Comparison of ENCODE assay signal across 13 cellular contexts in genomic region chr18:27378396-27379094, GRCh38.
DNase-seq lines count a peak whose midpoint lies in the region; ATAC-seq, FAIRE-seq and TF ChIP-seq lines count a peak whose summit lies in the region.
"Had no signal": no experiment of that assay in that cellular context is flagged by ENCODE, and none has a peak within 500 bp of the region (broad histone marks: within the 10 kb centered on the region; RNA-seq: fewer than 3 reads in every experiment).

No MANE protein-coding gene starts in this region.

- H3K4me1 ChIP-seq in GM12878 (ENCODE audit: control insufficient read depth, insufficient read depth, low read length): no peaks in the 10 kb centered on the region
- H3K4me1 ChIP-seq in trophoblast cell (ENCODE audit: control insufficient read depth in 1 of 2, insufficient read depth in 2 of 2, low read length in 2 of 2): no peaks in the 10 kb centered on the region

- H3K4me2 ChIP-seq in GM12878 (ENCODE audit: control insufficient read depth, insufficient read depth): no peak overlapping the region
- H3K4me2 ChIP-seq in trophoblast cell (ENCODE audit: low read length): no peak overlapping the region

- H2AK5ac ChIP-seq in trophoblast cell (ENCODE audit: low read length): no peak overlapping the region

- no peak overlapping the region for H3K18ac ChIP-seq in trophoblast cell (ENCODE audit: low read length)

- no peak for TF ChIP-seq POLR2A in GM12878 (IDR thresholded peaks at IDR 0.05; ENCODE audit: low read depth, low read length)

- no peak for TF ChIP-seq CTCF in GM12878 (IDR thresholded peaks at IDR 0.05 in 2 of 3, conservative IDR thresholded peaks at IDR 0.05 in 1 of 3; ENCODE audit: control insufficient read depth in 2 of 3, extremely low read depth in 1 of 3, insufficient read depth in 1 of 3, low read depth in 3 of 3, low read length in 3 of 3)

- no peak overlapping the region for H3K23ac ChIP-seq in trophoblast cell (ENCODE audit: low read length)

- TF ChIP-seq RAD21 in GM12878 (IDR thresholded peaks at IDR 0.05; ENCODE audit: insufficient read depth, low read depth, low read length): no peak

- no peaks in the 10 kb centered on the region for H4K20me1 ChIP-seq in GM12878 (ENCODE audit: control insufficient read depth, insufficient read depth)

- intact Hi-C loops in GM12878 (cut with micrococcal nuclease; ENCODE audit: unreplicated experiment): no loop called here

- no peak overlapping the region for H3K9ac ChIP-seq in GM12878 (ENCODE audit: control insufficient read depth, insufficient read depth, low read length)
- no peak overlapping the region for H3K9ac ChIP-seq in trophoblast cell (ENCODE audit: low read length)

- H4K91ac ChIP-seq in trophoblast cell (ENCODE audit: low read depth, low read length): no peak overlapping the region

- H3K9me3 ChIP-seq in GM12878 (replicated peaks; ENCODE audit: control insufficient read depth, insufficient read depth, low read length): no peaks in the 10 kb centered on the region
- no peaks in the 10 kb centered on the region for H3K9me3 ChIP-seq in trophoblast cell (ENCODE audit: insufficient read depth, low read depth, low read length)
- H3K9me3 ChIP-seq: thoracic aorta had no signal

- H3K79me2 ChIP-seq in GM12878 (ENCODE audit: control insufficient read depth, insufficient read depth, low read length) (no peaks in the 10 kb centered on the region), trophoblast cell (ENCODE audit: control insufficient read depth, insufficient read depth, low read length, poor library complexity) (no peaks in the 10 kb centered on the region)

- H3K27ac ChIP-seq in GM12878 (ENCODE audit: control insufficient read depth, insufficient read depth): no peak overlapping the region
- H3K27ac ChIP-seq in trophoblast cell (ENCODE audit: low read depth, low read length): peak overlapping the region; percentile 4
- H3K27ac ChIP-seq: 22Rv1, skin epidermis, thoracic aorta had no signal

- DNase-seq in DMS53 (lab: John Stamatoyannopoulos, UW) (peak; percentile 54), DMS53 treated with DMSO at 0.1 percent for 48 hours (lab: John Stamatoyannopoulos, UW; ENCODE audit: unreplicated experiment) (no peak), GM12878 (ENCODE audit: low read depth, low spot score) (no peak), trophoblast cell (peak; percentile 50 to 59), NCI-H2107 (lab: John Stamatoyannopoulos, UW) (no peak), NCI-H510A treated with DMSO at 0.1 percent for 48 hours (lab: John Stamatoyannopoulos, UW) (no peak)
- DNase-seq: anterior cingulate cortex, NCI-H187 had no signal

- POLR2A ChIA-PET in GM12878 (lab: Charles Lee): no interaction called here

- in situ Hi-C loops in GM12878 (cut with MboI): no loop called here

- H3K79me1 ChIP-seq in trophoblast cell (ENCODE audit: low read length): peaks cover 2% of the 10 kb centered on the region

- WGBS in GM12878 (ENCODE audit: insufficient coverage, insufficient replicate concordance, low lambda C conversion rate, missing lambda C conversion rate): 3% methylated on average over 2 of the region's 2 CpGs
- no CpG with 5 or more reads among the region's 2 CpGs for WGBS in trophoblast cell (ENCODE audit: extremely low coverage, insufficient coverage, insufficient read length)

- H4K8ac ChIP-seq in trophoblast cell (ENCODE audit: low read depth, low read length): no peak overlapping the region

- H2BK12ac ChIP-seq in trophoblast cell (ENCODE audit: low read length): no peak overlapping the region

- CTCF ChIA-PET in GM12878 (lab: Yijun Ruan, JAX): interaction anchor here (0.7 to 1.2 kb wide), 4 partner anchors 8 to 221 kb away, joined by 3 to 5 read pairs (median 4); no protein-coding TSS in a partner anchor

- peak; percentile 65 for ATAC-seq in HG03045 (IDR thresholded peaks at IDR 0.05; ENCODE audit: unreplicated experiment)
- peak; percentile 78 for ATAC-seq in GM12878
- no peak for ATAC-seq in GM18498 (IDR thresholded peaks at IDR 0.05; ENCODE audit: unreplicated experiment)

- H3K27me3 ChIP-seq in GM12878 (replicated peaks in 1 of 2; ENCODE audit: control insufficient read depth in 2 of 2, insufficient read depth in 2 of 2, low read length in 1 of 2) (no peaks in the 10 kb centered on the region), trophoblast cell (ENCODE audit: insufficient read depth, low read length) (no peaks in the 10 kb centered on the region)

- no peak overlapping the region for H3K14ac ChIP-seq in trophoblast cell (ENCODE audit: low read length)

- H3K36me3 ChIP-seq in GM12878 (ENCODE audit: control insufficient read depth in 2 of 2, insufficient read depth in 2 of 2, low read length in 1 of 2): no peaks in the 10 kb centered on the region
- no peaks in the 10 kb centered on the region for H3K36me3 ChIP-seq in trophoblast cell (ENCODE audit: control insufficient read depth in 1 of 2, insufficient read depth in 2 of 2, low read length in 2 of 2)
- H3K36me3 ChIP-seq: thoracic aorta had no signal

- BruUV-seq in GM12878 (replicated peaks; lab: Mats Ljungman, UMichigan): no TSS peak

- SMC1A ChIA-PET in GM12878 (lab: Charles Lee; ENCODE audit: uncharacterized antibody, unreplicated experiment): interaction anchor here (1.0 to 1.2 kb wide), 2 partner anchors 16 to 175 kb away, joined by 3 read pairs; no protein-coding TSS in a partner anchor

- H3K4me3 ChIP-seq in GM12878 (no peak overlapping the region), trophoblast cell (ENCODE audit: low read depth, low read length) (no peak overlapping the region)
- H3K4me3 ChIP-seq: skin epidermis, thoracic aorta had no signal

- H4K12ac ChIP-seq in trophoblast cell (ENCODE audit: low read depth, low read length): no peak overlapping the region

- RAD21 ChIA-PET in GM12878 (lab: Charles Lee; ENCODE audit: unreplicated experiment): interaction anchor here (1.5 kb wide), 1 partner anchor 14 kb away, joined by 4 read pairs; no protein-coding TSS in a partner anchor

- no peak overlapping the region for H3K4ac ChIP-seq in trophoblast cell (ENCODE audit: low read depth, low read length)

- no peak overlapping the region for H2BK120ac ChIP-seq in trophoblast cell (ENCODE audit: insufficient read depth, low read length, poor library complexity)

- no peak overlapping the region for H2AFZ ChIP-seq in GM12878 (ENCODE audit: control insufficient read depth, low read depth, low read length)
- no peak overlapping the region for H2AFZ ChIP-seq in trophoblast cell (ENCODE audit: insufficient read depth, low read length, poor library complexity)

- no peak for FAIRE-seq in GM12878 (lab: Jason Lieb, UNC)

- no peak overlapping the region for H2BK5ac ChIP-seq in trophoblast cell (ENCODE audit: low read depth, low read length, poor library complexity)

- TF ChIP-seq EP300 in GM12878 (IDR thresholded peaks at IDR 0.05; ENCODE audit: borderline replicate concordance in 1 of 2, control insufficient read depth in 1 of 2, low read depth in 2 of 2, low read length in 2 of 2): peak in 1 of 2 experiments; percentile 31; a peak in 1 of 4 replicates

TF ChIP-seq in GM12878, 131 proteins besides CTCF, POLR2A, EP300 and RAD21 (continues in another document):
- no peak for TF ChIP-seq EED (IDR thresholded peaks at IDR 0.05; ENCODE audit: low read depth)
- peak; percentile 58 for TF ChIP-seq NR2F1 (conservative IDR thresholded peaks at IDR 0.05)
- peak; percentile 43; the same call in 1 of the 2 replicates for TF ChIP-seq MTA2 (IDR thresholded peaks at IDR 0.05; ENCODE audit: low read depth)
- TF ChIP-seq ZNF592 (IDR thresholded peaks at IDR 0.05): no peak
- TF ChIP-seq IRF5 (IDR thresholded peaks at IDR 0.05; ENCODE audit: borderline replicate concordance): no peak
- no peak for TF ChIP-seq WRNIP1 (IDR thresholded peaks at IDR 0.05; ENCODE audit: borderline replicate concordance, low read depth, low read length)
- TF ChIP-seq STAT3 (IDR thresholded peaks at IDR 0.05; ENCODE audit: low read depth, low read length): no peak
- no peak for TF ChIP-seq YY1 (IDR thresholded peaks at IDR 0.05; ENCODE audit: low read depth, low read length)
- no peak for TF ChIP-seq RAD51 (IDR thresholded peaks at IDR 0.05)
- TF ChIP-seq DPF2 (IDR thresholded peaks at IDR 0.05): 0 out of 2 replicates have a peak, but pooled peaks have one; percentile 25

Comparison
In these comparisons a context has a peak if more than half of its experiments do, and no peak if none do; other contexts are left out.
1. DNase-seq: peak in DMS53 (single experiment) and trophoblast cell (2 of 2); none in DMS53 treated with DMSO at 0.1 percent for 48 hours (single experiment), GM12878 (single experiment), NCI-H2107 (single experiment) and NCI-H510A treated with DMSO at 0.1 percent for 48 hours (single experiment).